Comparison of ENCODE assay signal across 16 cellular contexts in the genomic region with DNA sequence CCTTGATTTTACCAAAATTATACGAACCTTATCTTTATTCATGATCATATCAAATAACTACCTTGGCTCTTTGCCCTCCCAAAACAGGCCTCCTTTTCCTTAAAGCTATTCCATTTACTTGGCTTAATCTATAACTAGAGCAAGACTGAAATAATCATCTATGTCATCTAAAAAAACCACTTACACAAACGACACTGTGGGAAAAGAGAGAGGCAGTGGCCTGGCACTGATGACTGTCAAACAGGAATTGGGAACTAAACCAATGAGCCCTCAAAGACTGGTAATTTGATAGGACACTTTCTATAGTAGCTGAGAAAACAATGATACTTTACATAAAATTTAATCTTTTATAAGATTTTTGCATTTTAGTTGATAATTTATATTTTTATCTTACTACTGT. TPM values are rescaled to one million over a fixed set of nuclear protein-coding genes. Genes with fewer than 3 reads are reported as not detected.
DNase-seq lines count a peak whose midpoint lies in the region; ATAC-seq, FAIRE-seq and TF ChIP-seq lines count a peak whose summit lies in the region.
"Had no signal": no experiment of that assay in that cellular context is flagged by ENCODE, and none has a peak within 500 bp of the region (broad histone marks: within the 10 kb centered on the region; RNA-seq: fewer than 3 reads in every experiment).

No MANE protein-coding gene starts in this region.

- H2AFZ ChIP-seq in GM12878 (ENCODE audit: control insufficient read depth, low read depth, low read length): peak overlapping the region; percentile 39
- H2AFZ ChIP-seq in smooth muscle cell (ENCODE audit: low read depth): no peak overlapping the region

- no peak for TF ChIP-seq RAD21 in GM12878 (IDR thresholded peaks at IDR 0.05; ENCODE audit: insufficient read depth, low read depth, low read length)

- H4K20me1 ChIP-seq in GM12878 (ENCODE audit: control insufficient read depth, insufficient read depth) (no peaks in the 10 kb centered on the region), smooth muscle cell (ENCODE audit: low read depth) (no peaks in the 10 kb centered on the region)

- TF ChIP-seq EP300 in GM12878 (IDR thresholded peaks at IDR 0.05; ENCODE audit: borderline replicate concordance in 1 of 2, control insufficient read depth in 1 of 2, low read depth in 2 of 2, low read length in 2 of 2): no peak

- H3K9me3 ChIP-seq in GM12878 (replicated peaks; ENCODE audit: control insufficient read depth, insufficient read depth, low read length): no peaks in the 10 kb centered on the region; the same call in 2 of the 3 replicates
- no peaks in the 10 kb centered on the region for H3K9me3 ChIP-seq in left lung
- H3K9me3 ChIP-seq in smooth muscle cell (replicated peaks; ENCODE audit: low read depth): no peaks in the 10 kb centered on the region
- H3K9me3 ChIP-seq: neutrophil had no signal

- H3K27ac ChIP-seq in GM12878 (ENCODE audit: control insufficient read depth, insufficient read depth) (no peak overlapping the region), left lung (no peak overlapping the region), smooth muscle cell (ENCODE audit: low read depth) (no peak overlapping the region)
- H3K27ac ChIP-seq: C4-2B, neutrophil had no signal

- POLR2A ChIA-PET in GM12878 (lab: Charles Lee): interaction anchor here (0.6 to 8.7 kb wide), 6 partner anchors 11 to 1108 kb away, joined by 3 to 89 read pairs (median 4); partner anchors contain the start of genes ARHGAP24 and PTPN13

- CTCF ChIA-PET in Calu3 (lab: Charles Lee) (no interaction called here), GM12878 (lab: Yijun Ruan, JAX) (interaction anchor here (0.6 to 3.1 kb wide), 9 partner anchors 11 to 1822 kb away, joined by 3 to 12 read pairs (median 3); partner anchors contain the start of gene PTPN13)

- H3F3A ChIP-seq in smooth muscle cell (ENCODE audit: low read depth): no peaks in the 10 kb centered on the region

- SMC1A ChIA-PET in GM12878 (lab: Charles Lee; ENCODE audit: uncharacterized antibody, unreplicated experiment): interaction anchor here (0.6 to 10.1 kb wide), 11 partner anchors 12 to 381 kb away, joined by 3 to 209 read pairs (median 5); partner anchors contain the start of gene PTPN13

- 18% methylated on average over 2 of the region's 2 CpGs for WGBS in GM12878 (ENCODE audit: insufficient coverage, insufficient replicate concordance, low lambda C conversion rate, missing lambda C conversion rate)
- WGBS in smooth muscle cell (ENCODE audit: low lambda C conversion rate): 78% methylated on average over 2 of the region's 2 CpGs

- H3K27ac Mint-ChIP-seq in Calu3 (ENCODE audit: unreplicated experiment): no peak overlapping the region
- H3K27ac Mint-ChIP-seq in stimulated activated naive CD8-positive, alpha-beta T cell treated with anti-CD3 and anti-CD28 coated beads, Interleukin-15, amount 100 ng/mL, for 72 hours: no peak overlapping the region
- H3K27ac Mint-ChIP-seq: activated CD4-positive, alpha-beta memory T cell treated with anti-CD3 and anti-CD28 coated beads, Interleukin-2, amount 10 ng/mL, durations not matched to agents 7 days and 5 days; activated naive CD4-positive, alpha-beta T cell treated with anti-CD3 and anti-CD28 coated beads for 36 hours; stimulated activated memory B cell treated with anti-CD40 and anti-IgM and Interleukin-4, amounts not matched to agents 10 μg/mL and 1 μg/mL and 100 μg/mL, for 72 hours had no signal

- no peak overlapping the region for H3K9ac ChIP-seq in GM12878 (ENCODE audit: control insufficient read depth, insufficient read depth, low read length)
- H3K9ac ChIP-seq in smooth muscle cell (ENCODE audit: low read depth): no peak overlapping the region

- TF ChIP-seq CTCF in Calu3 (IDR thresholded peaks at IDR 0.05; ENCODE audit: unreplicated experiment) (no peak), GM12878 (IDR thresholded peaks at IDR 0.05 in 2 of 3, conservative IDR thresholded peaks at IDR 0.05 in 1 of 3; ENCODE audit: control insufficient read depth in 2 of 3, extremely low read depth in 1 of 3, insufficient read depth in 1 of 3, low read depth in 3 of 3, low read length in 3 of 3) (no peak), left lung (IDR thresholded peaks at IDR 0.05) (no peak), smooth muscle cell (IDR thresholded peaks at IDR 0.05; ENCODE audit: borderline replicate concordance, insufficient read depth, poor library complexity, severe bottlenecking) (no peak), D721Med (IDR thresholded peaks at IDR 0.05; ENCODE audit: insufficient read depth, missing control alignments) (no peak)

- no peaks in the 10 kb centered on the region for H3K27me3 Mint-ChIP-seq in Calu3 (ENCODE audit: unreplicated experiment)
- H3K27me3 Mint-ChIP-seq in stimulated activated naive CD8-positive, alpha-beta T cell treated with anti-CD3 and anti-CD28 coated beads, Interleukin-15, amount 100 ng/mL, for 72 hours: peaks cover 15% of the 10 kb centered on the region
- H3K27me3 Mint-ChIP-seq: stimulated activated memory B cell treated with anti-CD40 and anti-IgM and Interleukin-4, amounts not matched to agents 10 μg/mL and 1 μg/mL and 100 μg/mL, for 72 hours had no signal

- H3K4me1 Mint-ChIP-seq in Calu3 (ENCODE audit: low read depth, unreplicated experiment): peaks cover 13% of the 10 kb centered on the region
- no peaks in the 10 kb centered on the region for H3K4me1 Mint-ChIP-seq in stimulated activated naive CD8-positive, alpha-beta T cell treated with anti-CD3 and anti-CD28 coated beads, Interleukin-15, amount 100 ng/mL, for 72 hours
- H3K4me1 Mint-ChIP-seq: stimulated activated memory B cell treated with anti-CD40 and anti-IgM and Interleukin-4, amounts not matched to agents 10 μg/mL and 1 μg/mL and 100 μg/mL, for 72 hours had no signal

- no peak for TF ChIP-seq POLR2A in GM12878 (IDR thresholded peaks at IDR 0.05; ENCODE audit: low read depth, low read length)

- intact Hi-C loops in Calu3 (cut with micrococcal nuclease; ENCODE audit: unreplicated experiment): loop anchor here (5.0 kb wide), 1 partner anchor 85 kb away; no protein-coding TSS in a partner anchor
- intact Hi-C loops in GM12878 (cut with micrococcal nuclease; ENCODE audit: unreplicated experiment): no loop called here
- intact Hi-C loops in left lung (cut with DNase I): no loop called here

- BruUV-seq in Calu3 (replicated peaks; lab: Mats Ljungman, UMichigan) (no TSS peak), GM12878 (replicated peaks; lab: Mats Ljungman, UMichigan) (no TSS peak)

- no peaks in the 10 kb centered on the region for H3K9me3 Mint-ChIP-seq in Calu3 (ENCODE audit: low read depth, unreplicated experiment)
- no peaks in the 10 kb centered on the region for H3K9me3 Mint-ChIP-seq in stimulated activated naive CD8-positive, alpha-beta T cell treated with anti-CD3 and anti-CD28 coated beads, Interleukin-15, amount 100 ng/mL, for 72 hours
- H3K9me3 Mint-ChIP-seq: activated CD4-positive, alpha-beta memory T cell treated with anti-CD3 and anti-CD28 coated beads, Interleukin-2, amount 10 ng/mL, durations not matched to agents 7 days and 5 days; activated naive CD4-positive, alpha-beta T cell treated with anti-CD3 and anti-CD28 coated beads for 36 hours; stimulated activated memory B cell treated with anti-CD40 and anti-IgM and Interleukin-4, amounts not matched to agents 10 μg/mL and 1 μg/mL and 100 μg/mL, for 72 hours had no signal

- peak overlapping the region; percentile 37 for H3K4me3 Mint-ChIP-seq in Calu3 (ENCODE audit: low read depth, unreplicated experiment)
- H3K4me3 Mint-ChIP-seq in stimulated activated naive CD8-positive, alpha-beta T cell treated with anti-CD3 and anti-CD28 coated beads, Interleukin-15, amount 100 ng/mL, for 72 hours: no peak overlapping the region
- H3K4me3 Mint-ChIP-seq: activated CD4-positive, alpha-beta memory T cell treated with anti-CD3 and anti-CD28 coated beads, Interleukin-2, amount 10 ng/mL, durations not matched to agents 7 days and 5 days; activated naive CD4-positive, alpha-beta T cell treated with anti-CD3 and anti-CD28 coated beads for 36 hours; stimulated activated memory B cell treated with anti-CD40 and anti-IgM and Interleukin-4, amounts not matched to agents 10 μg/mL and 1 μg/mL and 100 μg/mL, for 72 hours had no signal

- H3K79me2 ChIP-seq in GM12878 (ENCODE audit: control insufficient read depth, insufficient read depth, low read length) (no peaks in the 10 kb centered on the region), smooth muscle cell (ENCODE audit: low read depth) (no peaks in the 10 kb centered on the region)

- DNase-seq in Calu3 (peak; percentile 11), M059J (ENCODE audit: low read depth) (peak; percentile 22), GM12878 (ENCODE audit: low read depth, low spot score) (no peak), left lung (no peak), smooth muscle cell (lab: John Stamatoyannopoulos, UW; ENCODE audit: unreplicated experiment) (no peak), D721Med (ENCODE audit: insufficient read length, low spot score) (no peak)
- DNase-seq in stimulated activated naive CD8-positive, alpha-beta T cell treated with anti-CD3 and anti-CD28 coated beads, Interleukin-15, amount 100 ng/mL, for 72 hours: no peak
- DNase-seq: activated CD4-positive, alpha-beta memory T cell treated with anti-CD3 and anti-CD28 coated beads, Interleukin-2, amount 10 ng/mL, durations not matched to agents 7 days and 5 days; activated naive CD4-positive, alpha-beta T cell treated with anti-CD3 and anti-CD28 coated beads for 36 hours; cerebellar nuclear complex; NCI-H1092; NCI-H774 had no signal

- no peak for FAIRE-seq in GM12878 (lab: Jason Lieb, UNC)
- FAIRE-seq in D721Med (lab: Jason Lieb, UNC): no peak

- H3K27me3 ChIP-seq in GM12878 (replicated peaks in 1 of 2; ENCODE audit: control insufficient read depth in 2 of 2, insufficient read depth in 2 of 2, low read length in 1 of 2): no peaks in the 10 kb centered on the region
- H3K27me3 ChIP-seq in left lung: no peaks in the 10 kb centered on the region
- H3K27me3 ChIP-seq in smooth muscle cell (ENCODE audit: low read depth): no peaks in the 10 kb centered on the region
- H3K27me3 ChIP-seq: neutrophil had no signal

- peak; percentile 54 for ATAC-seq in GM12878
- ATAC-seq in left lung: peak; percentile 42
- ATAC-seq in HG03175 (IDR thresholded peaks at IDR 0.05; ENCODE audit: unreplicated experiment): no peak
- no peak for ATAC-seq in stimulated activated naive CD8-positive, alpha-beta T cell treated with anti-CD3 and anti-CD28 coated beads, Interleukin-15, amount 100 ng/mL, for 72 hours
- ATAC-seq: stimulated activated memory B cell treated with anti-CD40 and anti-IgM and Interleukin-4, amounts not matched to agents 10 μg/mL and 1 μg/mL and 100 μg/mL, for 72 hours had no signal

- no peak overlapping the region for H3K4me2 ChIP-seq in GM12878 (ENCODE audit: control insufficient read depth, insufficient read depth)
- H3K4me2 ChIP-seq in smooth muscle cell: no peak overlapping the region

- H3K4me3 ChIP-seq in GM12878 (no peak overlapping the region), left lung (peak overlapping the region in 1 of 2 donors; percentile 17), smooth muscle cell (no peak overlapping the region)

- H3K4me1 ChIP-seq in GM12878 (ENCODE audit: control insufficient read depth, insufficient read depth, low read length) (0 out of 2 replicates have a peak, but pooled peaks cover 3% of the 10 kb centered on the region), left lung (peaks cover 3 to 19% of the 10 kb centered on the region in 2 donors), smooth muscle cell (ENCODE audit: low read depth) (no peaks in the 10 kb centered on the region)

- RAD21 ChIA-PET in GM12878 (lab: Charles Lee; ENCODE audit: unreplicated experiment): interaction anchor here (0.6 to 9.0 kb wide), 11 partner anchors 11 to 75 kb away, joined by 3 to 115 read pairs (median 7); partner anchors contain the start of gene PTPN13

- H3K36me3 ChIP-seq in GM12878 (ENCODE audit: control insufficient read depth in 2 of 2, insufficient read depth in 2 of 2, low read length in 1 of 2): no peaks in the 10 kb centered on the region
- H3K36me3 ChIP-seq in left lung: no peaks in the 10 kb centered on the region
- H3K36me3 ChIP-seq in smooth muscle cell (ENCODE audit: low read depth): no peaks in the 10 kb centered on the region
- H3K36me3 ChIP-seq: neutrophil had no signal

- in situ Hi-C loops in GM12878 (cut with MboI): no loop called here

- H3K36me3 Mint-ChIP-seq in Calu3 (ENCODE audit: insufficient read depth, unreplicated experiment): no peaks in the 10 kb centered on the region
- H3K36me3 Mint-ChIP-seq: stimulated activated memory B cell treated with anti-CD40 and anti-IgM and Interleukin-4, amounts not matched to agents 10 μg/mL and 1 μg/mL and 100 μg/mL, for 72 hours had no signal

RNA-seq across cellular contexts. Expression of gene PTPN13, which starts 11.7 kb away (rescaled TPM):
- total RNA-seq in Calu3 (2022): 22.2 and 23.3 TPM in 2 replicates
- 10.3 and 12.3 TPM in 2 replicates for total RNA-seq in M059J (2014; rRNA removed; shearing (Covaris generic))
- 224 and 251 TPM in 2 replicates for total RNA-seq in GM12878 (2013; cell fraction: nucleolus; rRNA removed)
- total RNA-seq in GM12878 (2014; rRNA removed): 58.5 and 70.0 TPM in 2 replicates
- total RNA-seq in GM12878 (2014; rRNA removed; fragmentation: Illumina TruSeq; extraction: Trizol): 69.4 and 74.7 TPM in 2 replicates
- 58.9 and 61.2 TPM in 2 replicates for total RNA-seq in GM12878 (2021)
- polyA plus RNA-seq in GM12878 (2011; ENCODE audit: low read depth): 0.70 TPM
- 22.6 and 29.0 TPM in 2 replicates for polyA plus RNA-seq in GM12878 (2011; rRNA removed)
- polyA plus RNA-seq in GM12878 (2011; cell fraction: cytosol; rRNA removed): 12.1 and 14.9 TPM in 2 replicates
- polyA plus RNA-seq in GM12878 (2011; cell fraction: nucleus; rRNA removed): 26.2 and 31.1 TPM in 2 replicates
- 1.2 and 1.3 TPM in 2 replicates for polyA plus RNA-seq in GM12878 (2012)
- polyA plus RNA-seq in GM12878 (2014; fragmentation: Illumina TruSeq; extraction: Trizol): 50.5 and 63.8 TPM in 2 replicates
- polyA plus RNA-seq in GM12878 (2014; fragmentation: Nextera tagmentation; extraction: Ambion mirVana): 1 to 10 TPM; 8.5 to 9.3 TPM
- 28.2 and 33.5 TPM in 2 replicates for polyA plus RNA-seq in GM12878 (2014; rRNA removed)
- polyA plus RNA-seq in GM12878 (2016; fragmentation: Nextera tagmentation; extraction: Ambion mirVana): 10 to 100 TPM; 30.5 to 34.3 TPM
- 52.3 and 66.6 TPM in 2 replicates for polyA minus RNA-seq in GM12878 (2011; rRNA and poly(A)+ RNA removed)
- 14.9 and 16.0 TPM in 2 replicates for polyA minus RNA-seq in GM12878 (2011; cell fraction: cytosol; rRNA and poly(A)+ RNA removed)
- 65.9 and 110 TPM in 2 replicates for polyA minus RNA-seq in GM12878 (2011; cell fraction: nucleus; rRNA and poly(A)+ RNA removed)
- total RNA-seq in left lung: 10 to 100 TPM; 59.0 to 64.0 TPM
- 52.9 and 62.2 TPM in 2 replicates for total RNA-seq in smooth muscle cell
- 13.8 and 14.9 TPM in 2 replicates for polyA plus RNA-seq in smooth muscle cell

Comparison
In these comparisons a context has a peak if more than half of its experiments do, and no peak if none do; other contexts are left out.
1. DNase-seq: peak in Calu3 (single experiment) and M059J (single experiment); none in GM12878 (single experiment), left lung (0 of 2), smooth muscle cell (single experiment), D721Med (single experiment) and stimulated activated naive CD8-positive, alpha-beta T cell treated with anti-CD3 and anti-CD28 coated beads, Interleukin-15, amount 100 ng/mL, for 72 hours (0 of 2).
2. ATAC-seq: peak in GM12878 (single experiment) and left lung (single experiment); none in HG03175 (single experiment) and stimulated activated naive CD8-positive, alpha-beta T cell treated with anti-CD3 and anti-CD28 coated beads, Interleukin-15, amount 100 ng/mL, for 72 hours (single experiment).